28 cellular contexts compared by ENCODE assay signal in the genomic region with DNA sequence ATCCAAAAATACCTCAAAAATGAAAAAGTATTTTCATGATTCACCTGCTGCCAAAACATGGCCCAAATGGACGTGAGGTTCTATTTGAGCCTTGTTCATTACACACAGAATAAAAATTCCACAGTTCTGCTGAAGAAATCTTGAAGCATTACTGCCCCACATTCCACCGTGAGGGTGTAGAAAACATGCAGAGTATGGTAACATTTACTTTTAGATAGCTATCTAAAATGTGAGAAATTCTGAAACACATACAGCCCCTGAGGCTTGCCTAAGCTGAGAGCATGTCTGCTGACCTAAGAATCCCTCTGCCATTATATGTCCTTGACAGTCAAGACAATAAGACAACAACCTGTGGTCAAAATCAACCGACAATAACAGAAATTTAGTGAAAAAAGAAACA.
"Had no signal": no experiment of that assay in that cellular context is flagged by ENCODE, and none has a peak within 500 bp of the region (broad histone marks: within the 10 kb centered on the region; RNA-seq: fewer than 3 reads in every experiment).

No MANE protein-coding gene starts in this region.

- H3K9ac ChIP-seq: neural progenitor cell, parathyroid adenoma had no signal

- H3K27me3 ChIP-seq: colonic mucosa, foreskin keratinocyte, neural progenitor cell, spleen, testis, tibial artery, upper lobe of right lung, uterus had no signal

- H3K9me3 Mint-ChIP-seq: neural progenitor cell had no signal

- H3K4me1 ChIP-seq: colonic mucosa, esophagus muscularis mucosa, foreskin keratinocyte, gastroesophageal sphincter, heart right ventricle, lower lobe of right lung, parathyroid adenoma, psoas muscle, spleen, testis, tibial artery, upper lobe of right lung, uterus had no signal

- H3K36me3 ChIP-seq: colonic mucosa, esophagus muscularis mucosa, gastroesophageal sphincter, heart right ventricle, lower lobe of right lung, neural progenitor cell, spleen, tibial artery, upper lobe of right lung, uterus had no signal

- H3K27ac ChIP-seq: colonic mucosa, esophagus muscularis mucosa, foreskin keratinocyte, gastroesophageal sphincter, heart right ventricle, lower lobe of right lung, neural progenitor cell, parathyroid adenoma, psoas muscle, skin epidermis, spleen, testis, tibial artery, upper lobe of right lung, uterus had no signal

- H3K9me3 ChIP-seq: colonic mucosa, esophagus muscularis mucosa, gastroesophageal sphincter, heart right ventricle, lower lobe of right lung, psoas muscle, testis, tibial artery, upper lobe of right lung, uterus had no signal

- H3K4me1 Mint-ChIP-seq: naive B cell; stimulated activated memory B cell treated with anti-CD40 and anti-IgM and Interleukin-4, amounts not matched to agents 10 μg/mL and 1 μg/mL and 100 μg/mL, for 72 hours had no signal

- H3K4me3 ChIP-seq: colonic mucosa, esophagus muscularis mucosa, gastroesophageal sphincter, heart right ventricle, lower lobe of right lung, mucosa of descending colon, neural progenitor cell, psoas muscle, skin epidermis, spleen, testis, tibial artery, upper lobe of right lung, uterus had no signal

- H3K27ac Mint-ChIP-seq: dendritic cell treated with granulocyte-macrophage colony-stimulating factor and Interleukin-4, amounts not matched to agents 40 ng/mL and 50 ng/mL, for 4 days; naive B cell; natural killer cell treated with Interleukin-12 subunit alpha and Interleukin-12 subunit beta and Interleukin-15 and Interleukin-18, amount 100 ng/mL, for 72 hours; neural progenitor cell; stimulated activated memory B cell treated with anti-CD40 and anti-IgM and Interleukin-4, amounts not matched to agents 10 μg/mL and 1 μg/mL and 100 μg/mL, for 72 hours had no signal

- ATAC-seq: foreskin keratinocyte; gastroesophageal sphincter; heart right ventricle; left cardiac atrium; left ventricle myocardium superior; mucosa of descending colon; natural killer cell treated with Interleukin-12 subunit alpha and Interleukin-12 subunit beta and Interleukin-15 and Interleukin-18, amount 100 ng/mL, for 72 hours; psoas muscle; right cardiac atrium; stimulated activated memory B cell treated with anti-CD40 and anti-IgM and Interleukin-4, amounts not matched to agents 10 μg/mL and 1 μg/mL and 100 μg/mL, for 72 hours; stimulated activated naive CD8-positive, alpha-beta T cell treated with anti-CD3 and anti-CD28 coated beads, Interleukin-15, Interleukin-2, amounts not matched to agents 100 U/mL and 50 U/mL, for 24 hours; upper lobe of right lung had no signal

- H3K36me3 Mint-ChIP-seq: naive B cell; natural killer cell treated with Interleukin-12 subunit alpha and Interleukin-12 subunit beta and Interleukin-15 and Interleukin-18, amount 100 ng/mL, for 72 hours; neural progenitor cell; stimulated activated memory B cell treated with anti-CD40 and anti-IgM and Interleukin-4, amounts not matched to agents 10 μg/mL and 1 μg/mL and 100 μg/mL, for 72 hours had no signal

- H3K27me3 Mint-ChIP-seq: dendritic cell treated with granulocyte-macrophage colony-stimulating factor and Interleukin-4, amounts not matched to agents 40 ng/mL and 50 ng/mL, for 4 days; naive B cell; stimulated activated memory B cell treated with anti-CD40 and anti-IgM and Interleukin-4, amounts not matched to agents 10 μg/mL and 1 μg/mL and 100 μg/mL, for 72 hours had no signal

- DNase-seq: colonic mucosa; effector CD8-positive, alpha-beta T cell; foreskin keratinocyte; heart right ventricle; hippocampal formation; left cardiac atrium; left ventricle myocardium superior; lower lobe of right lung; mucosa of descending colon; naive B cell; psoas muscle; right cardiac atrium; spleen; stimulated activated CD4-positive, alpha-beta T cell treated with anti-CD3 and anti-CD28 coated beads, Interleukin-4, amount 100 ng/mL, for 4 hours; stimulated activated naive CD8-positive, alpha-beta T cell treated with anti-CD3 and anti-CD28 coated beads, Interleukin-15, Interleukin-2, amounts not matched to agents 100 U/mL and 50 U/mL, for 24 hours; substantia nigra; testis; tibial artery; upper lobe of right lung; uterus had no signal

- H3K4me3 Mint-ChIP-seq: dendritic cell treated with granulocyte-macrophage colony-stimulating factor and Interleukin-4, amounts not matched to agents 40 ng/mL and 50 ng/mL, for 4 days; naive B cell; natural killer cell treated with Interleukin-12 subunit alpha and Interleukin-12 subunit beta and Interleukin-15 and Interleukin-18, amount 100 ng/mL, for 72 hours; neural progenitor cell; stimulated activated memory B cell treated with anti-CD40 and anti-IgM and Interleukin-4, amounts not matched to agents 10 μg/mL and 1 μg/mL and 100 μg/mL, for 72 hours had no signal
